Comparison of ENCODE assay signal across 30 cellular contexts in genomic region chr14:64110832-64111231, GRCh38.
DNase-seq lines count a peak whose midpoint lies in the region; ATAC-seq, FAIRE-seq and TF ChIP-seq lines count a peak whose summit lies in the region.
"Had no signal": no experiment of that assay in that cellular context is flagged by ENCODE, and none has a peak within 500 bp of the region (broad histone marks: within the 10 kb centered on the region; RNA-seq: fewer than 3 reads in every experiment).

No MANE protein-coding gene starts in this region.

- ATAC-seq in HepG2, result no peak
- ATAC-seq in activated T-helper 17 cell treated with anti-CD3 and anti-CD28 coated beads, Interleukin-2, amount 50 U/mL, for 72 hours (replicated peaks), result no peak
- ATAC-seq in foreskin keratinocyte, result peak; percentile 52
- no peak for ATAC-seq in GM18870 (IDR thresholded peaks at IDR 0.05; ENCODE audit: unreplicated experiment)
- ATAC-seq: natural killer cell treated with Interleukin-12 subunit alpha and Interleukin-12 subunit beta and Interleukin-15 and Interleukin-18, amount 100 ng/mL, for 72 hours; right cardiac atrium; T-helper 17 cell had no signal

- DNase-seq in HepG2 (ENCODE audit: low spot score), result no peak
- peak in 1 of 2 donors; percentile 71 for DNase-seq in foreskin keratinocyte
- no peak for DNase-seq in thyroid gland
- no peak for DNase-seq in amygdala (lab: John Stamatoyannopoulos, UW)
- no peak for DNase-seq in NCI-H1048 (lab: John Stamatoyannopoulos, UW)
- DNase-seq: activated CD4-positive, alpha-beta T cell treated with anti-CD3 and anti-CD28 coated beads for 48 hours; activated naive CD4-positive, alpha-beta T cell treated with anti-CD3 and anti-CD28 coated beads, Interleukin-2, amount 10 ng/mL, durations not matched to agents 7 days and 5 days; anterior cingulate cortex; caudate nucleus; COR-L47; DMS79 treated with DMSO at 0.1 percent for 48 hours; H9; left ventricle myocardium inferior; NCI-H1694 treated with DMSO at 0.1 percent for 48 hours; NCI-H2171 treated with DMSO at 0.1 percent for 48 hours; NCI-H526; right cardiac atrium; stimulated activated CD4-positive, alpha-beta T cell treated with anti-CD3 and anti-CD28 coated beads, Interleukin-4, amount 100 ng/mL, for 4 hours; stimulated activated naive CD4-positive, alpha-beta T cell treated with Interleukin-2 at 50 U/mL for 16 hours; T-helper 17 cell; uterus had no signal

- H3K9me3 ChIP-seq in liver (ENCODE audit: control insufficient read depth in 4 of 4, low read length in 3 of 4), result no peaks in the 10 kb centered on the region
- H3K9me3 ChIP-seq in HepG2 (ENCODE audit: low read length), result no peaks in the 10 kb centered on the region
- H3K9me3 ChIP-seq in thyroid gland, result no peaks in the 10 kb centered on the region
- H3K9me3 ChIP-seq: left ventricle myocardium inferior, testis, uterus had no signal

- no peaks in the 10 kb centered on the region for H4K20me1 ChIP-seq in HepG2 (ENCODE audit: insufficient read depth, low read length)

- no peak for FAIRE-seq in HepG2 (lab: Jason Lieb, UNC)
- FAIRE-seq: A204.1, endometrium had no signal

- peaks cover 0 to 24% (median 9%) of the 10 kb centered on the region in 4 donors for H3K4me1 ChIP-seq in liver (ENCODE audit: control insufficient read depth in 4 of 4, insufficient read depth in 4 of 4, low read length in 3 of 4)
- no peaks in the 10 kb centered on the region for H3K4me1 ChIP-seq in HepG2 (ENCODE audit: insufficient read depth, low read length)
- H3K4me1 ChIP-seq in foreskin keratinocyte, result peaks cover 10% of the 10 kb centered on the region
- peaks cover 22 to 30% of the 10 kb centered on the region in 2 donors for H3K4me1 ChIP-seq in thyroid gland
- H3K4me1 ChIP-seq: uterus had no signal

- peaks cover 82% of the 10 kb centered on the region for H3K36me3 Mint-ChIP-seq in activated T-helper 17 cell treated with anti-CD3 and anti-CD28 coated beads, Interleukin-2, amount 50 U/mL, for 72 hours (ENCODE audit: low read depth)

- H3K4me1 Mint-ChIP-seq in activated T-helper 17 cell treated with anti-CD3 and anti-CD28 coated beads, Interleukin-2, amount 50 U/mL, for 72 hours, result no peaks in the 10 kb centered on the region

- POLR2A ChIA-PET in HepG2 (lab: Yijun Ruan, JAX), result no interaction called here

- no TSS peak for BruUV-seq in HepG2 (replicated peaks; lab: Mats Ljungman, UMichigan)

- H3K9me3 Mint-ChIP-seq in activated T-helper 17 cell treated with anti-CD3 and anti-CD28 coated beads, Interleukin-2, amount 50 U/mL, for 72 hours, result no peaks in the 10 kb centered on the region
- H3K9me3 Mint-ChIP-seq: activated naive CD4-positive, alpha-beta T cell treated with anti-CD3 and anti-CD28 coated beads, Interleukin-2, amount 10 ng/mL, durations not matched to agents 7 days and 5 days; dendritic cell treated with granulocyte-macrophage colony-stimulating factor and Interleukin-4, amounts not matched to agents 40 ng/mL and 50 ng/mL, for 4 days; H9; natural killer cell treated with Interleukin-12 subunit alpha and Interleukin-12 subunit beta and Interleukin-15 and Interleukin-18, amount 100 ng/mL, for 72 hours had no signal

- H3K36me3 ChIP-seq in liver (ENCODE audit: control insufficient read depth in 4 of 4, insufficient read depth in 3 of 4, low read depth in 1 of 4, low read length in 3 of 4) (no peaks in the 10 kb centered on the region), HepG2 (replicated peaks in 1 of 2; ENCODE audit: control insufficient read depth in 1 of 2, insufficient read depth in 2 of 2, low read length in 2 of 2) (no peaks in the 10 kb centered on the region), thyroid gland (peaks cover 0 to 4% of the 10 kb centered on the region in 2 donors)
- H3K36me3 ChIP-seq: uterus had no signal

- H3K27ac Mint-ChIP-seq in activated T-helper 17 cell treated with anti-CD3 and anti-CD28 coated beads, Interleukin-2, amount 50 U/mL, for 72 hours, result peak overlapping the region; percentile 37
- H3K27ac Mint-ChIP-seq: activated naive CD4-positive, alpha-beta T cell treated with anti-CD3 and anti-CD28 coated beads, Interleukin-2, amount 10 ng/mL, durations not matched to agents 7 days and 5 days; dendritic cell treated with granulocyte-macrophage colony-stimulating factor and Interleukin-4, amounts not matched to agents 40 ng/mL and 50 ng/mL, for 4 days; T-helper 17 cell had no signal

- CTCF ChIA-PET in HepG2 (lab: Yijun Ruan, JAX; ENCODE audit: low intra/inter-chr PET ratio, low total read pairs), result no interaction called here

- TF ChIP-seq RAD21 in liver (IDR thresholded peaks at IDR 0.05), result no peak
- TF ChIP-seq RAD21 in HepG2 (CRISPR knock-in tag; IDR thresholded peaks at IDR 0.05), result no peak

- intact Hi-C loops in HepG2 (cut with micrococcal nuclease; ENCODE audit: unreplicated experiment), result no loop called here
- intact Hi-C loops in thyroid gland (cut with DNase I), result no loop called here

- TF ChIP-seq EP300 in HepG2 (IDR thresholded peaks at IDR 0.05; ENCODE audit: low read depth in 2 of 2, low read length in 2 of 2), result no peak
- TF ChIP-seq EP300 in HepG2 (CRISPR knock-in tag; IDR thresholded peaks at IDR 0.05; ENCODE audit: borderline replicate concordance), result no peak

- in situ Hi-C loops in HepG2 (cut with HindIII; ENCODE audit: extremely low pct_ligation_motif_present, low pct_unique_long_range_greater_than_20kb), result no loop called here

- H2AFZ ChIP-seq in HepG2 (ENCODE audit: low read length), result no peak overlapping the region

- H3K4me3 Mint-ChIP-seq in activated T-helper 17 cell treated with anti-CD3 and anti-CD28 coated beads, Interleukin-2, amount 50 U/mL, for 72 hours, result no peak overlapping the region
- H3K4me3 Mint-ChIP-seq: activated naive CD4-positive, alpha-beta T cell treated with anti-CD3 and anti-CD28 coated beads, Interleukin-2, amount 10 ng/mL, durations not matched to agents 7 days and 5 days; dendritic cell treated with granulocyte-macrophage colony-stimulating factor and Interleukin-4, amounts not matched to agents 40 ng/mL and 50 ng/mL, for 4 days; H9; natural killer cell treated with Interleukin-12 subunit alpha and Interleukin-12 subunit beta and Interleukin-15 and Interleukin-18, amount 100 ng/mL, for 72 hours; T-helper 17 cell had no signal

- H3K4me3 ChIP-seq in liver (ENCODE audit: low read depth in 1 of 3, low read length in 3 of 3) (no peak overlapping the region), HepG2 (replicated peaks in 1 of 3; ENCODE audit: insufficient read depth in 1 of 3, low read depth in 2 of 3, low read length in 3 of 3) (no peak overlapping the region), thyroid gland (replicated peaks in 1 of 3) (no peak overlapping the region)
- H3K4me3 ChIP-seq: left ventricle myocardium inferior, SK-N-MC, testis, uterus had no signal

- 96% methylated on average over 2 of the region's 2 CpGs for whole genome bisulfite sequencing in liver
- 100% methylated on average over 2 of the region's 2 CpGs for WGBS in HepG2 (ENCODE audit: low lambda C conversion rate)
- 97 to 99% methylated on average over 2 of the region's 2 CpGs for WGBS in thyroid gland, 2 donors

- TF ChIP-seq CTCF in liver (IDR thresholded peaks at IDR 0.05; ENCODE audit: low read depth, low read length, missing input control) (no peak), HepG2 (CRISPR knock-in tag; IDR thresholded peaks at IDR 0.05) (no peak), foreskin keratinocyte (conservative IDR thresholded peaks at IDR 0.05) (no peak), thyroid gland (IDR thresholded peaks at IDR 0.05) (no peak)

- H3K4me2 ChIP-seq in HepG2 (ENCODE audit: low read depth, low read length), result no peak overlapping the region

- H3K27ac ChIP-seq in liver (ENCODE audit: low read depth in 1 of 2, low read length in 2 of 2) (peak overlapping the region; percentile 50 to 94), HepG2 (ENCODE audit: extremely low read length, insufficient read depth, low read length) (no peak overlapping the region), foreskin keratinocyte (peak overlapping the region; percentile 73), thyroid gland (peak overlapping the region; percentile 59 to 93 (median 92))
- H3K27ac ChIP-seq: left ventricle myocardium inferior, SK-N-MC, testis, uterus had no signal

- H3K27me3 ChIP-seq in liver (ENCODE audit: control insufficient read depth in 4 of 4, insufficient read depth in 4 of 4, low read length in 3 of 4) (no peaks in the 10 kb centered on the region), HepG2 (ENCODE audit: control insufficient read depth in 1 of 2, insufficient read depth in 2 of 2, low read length in 2 of 2) (no peaks in the 10 kb centered on the region), foreskin keratinocyte (no peaks in the 10 kb centered on the region), thyroid gland (no peaks in the 10 kb centered on the region)
- H3K27me3 ChIP-seq: testis, uterus had no signal

- TF ChIP-seq POLR2A in HepG2 (IDR thresholded peaks at IDR 0.05; ENCODE audit: insufficient read depth in 1 of 2, low read depth in 2 of 2, low read length in 2 of 2) (no peak), thyroid gland (IDR thresholded peaks at IDR 0.05) (no peak)

- no peaks in the 10 kb centered on the region for H3K27me3 Mint-ChIP-seq in activated T-helper 17 cell treated with anti-CD3 and anti-CD28 coated beads, Interleukin-2, amount 50 U/mL, for 72 hours
- H3K27me3 Mint-ChIP-seq: activated naive CD4-positive, alpha-beta T cell treated with anti-CD3 and anti-CD28 coated beads, Interleukin-2, amount 10 ng/mL, durations not matched to agents 7 days and 5 days; dendritic cell treated with granulocyte-macrophage colony-stimulating factor and Interleukin-4, amounts not matched to agents 40 ng/mL and 50 ng/mL, for 4 days; natural killer cell treated with Interleukin-12 subunit alpha and Interleukin-12 subunit beta and Interleukin-15 and Interleukin-18, amount 100 ng/mL, for 72 hours; T-helper 17 cell had no signal

- H3K9ac ChIP-seq in liver (ENCODE audit: low read depth in 1 of 2, low read length in 2 of 2), result no peak overlapping the region
- H3K9ac ChIP-seq in HepG2 (ENCODE audit: insufficient read depth, low read depth, low read length), result no peak overlapping the region

- H3K79me2 ChIP-seq in HepG2 (ENCODE audit: insufficient read depth, low read length), result no peaks in the 10 kb centered on the region

TF ChIP-seq in liver, 16 proteins besides CTCF, POLR2A, EP300 and RAD21 (continues in another document):
- TF ChIP-seq NR2F2 (IDR thresholded peaks at IDR 0.05) (no peak), EGR1 (IDR thresholded peaks at IDR 0.05; ENCODE audit: low read depth in 2 of 2) (no peak), GABPA (IDR thresholded peaks at IDR 0.05 in 1 of 2, conservative IDR thresholded peaks at IDR 0.05 in 1 of 2) (no peak)

TF ChIP-seq in HepG2, 621 proteins besides CTCF, POLR2A, EP300 and RAD21 (continues in another document):
- no peak for TF ChIP-seq HNRNPL (IDR thresholded peaks at IDR 0.05; ENCODE audit: low read depth, low read length)
- no peak for TF ChIP-seq ZNF7 (CRISPR knock-in tag; IDR thresholded peaks at IDR 0.05)
- TF ChIP-seq SETDB1 (CRISPR knock-in tag; IDR thresholded peaks at IDR 0.05; ENCODE audit: borderline replicate concordance), result no peak
